Comparison of ENCODE assay signal across 1 cellular context in genomic region chr4:74218201-74218600, GRCh38.
TF ChIP-seq lines count a peak whose summit lies in the region.

No MANE protein-coding gene starts in this region.

TF ChIP-seq in K562, 482 proteins besides CTCF, POLR2A, EP300 and RAD21 (continued from another document):
- no peak for TF ChIP-seq ZHX1 (conservative IDR thresholded peaks at IDR 0.05; ENCODE audit: low read length)
